In genomic region chr3:50246517-50246954, GRCh38 we compare ENCODE assay signal across 1 cellular context.
TF ChIP-seq lines count a peak whose summit lies in the region.

No MANE protein-coding gene starts in this region.

TF ChIP-seq in K562, 482 proteins besides CTCF, POLR2A, EP300 and RAD21 (continues in another document):
- TF ChIP-seq, protein P1, sequence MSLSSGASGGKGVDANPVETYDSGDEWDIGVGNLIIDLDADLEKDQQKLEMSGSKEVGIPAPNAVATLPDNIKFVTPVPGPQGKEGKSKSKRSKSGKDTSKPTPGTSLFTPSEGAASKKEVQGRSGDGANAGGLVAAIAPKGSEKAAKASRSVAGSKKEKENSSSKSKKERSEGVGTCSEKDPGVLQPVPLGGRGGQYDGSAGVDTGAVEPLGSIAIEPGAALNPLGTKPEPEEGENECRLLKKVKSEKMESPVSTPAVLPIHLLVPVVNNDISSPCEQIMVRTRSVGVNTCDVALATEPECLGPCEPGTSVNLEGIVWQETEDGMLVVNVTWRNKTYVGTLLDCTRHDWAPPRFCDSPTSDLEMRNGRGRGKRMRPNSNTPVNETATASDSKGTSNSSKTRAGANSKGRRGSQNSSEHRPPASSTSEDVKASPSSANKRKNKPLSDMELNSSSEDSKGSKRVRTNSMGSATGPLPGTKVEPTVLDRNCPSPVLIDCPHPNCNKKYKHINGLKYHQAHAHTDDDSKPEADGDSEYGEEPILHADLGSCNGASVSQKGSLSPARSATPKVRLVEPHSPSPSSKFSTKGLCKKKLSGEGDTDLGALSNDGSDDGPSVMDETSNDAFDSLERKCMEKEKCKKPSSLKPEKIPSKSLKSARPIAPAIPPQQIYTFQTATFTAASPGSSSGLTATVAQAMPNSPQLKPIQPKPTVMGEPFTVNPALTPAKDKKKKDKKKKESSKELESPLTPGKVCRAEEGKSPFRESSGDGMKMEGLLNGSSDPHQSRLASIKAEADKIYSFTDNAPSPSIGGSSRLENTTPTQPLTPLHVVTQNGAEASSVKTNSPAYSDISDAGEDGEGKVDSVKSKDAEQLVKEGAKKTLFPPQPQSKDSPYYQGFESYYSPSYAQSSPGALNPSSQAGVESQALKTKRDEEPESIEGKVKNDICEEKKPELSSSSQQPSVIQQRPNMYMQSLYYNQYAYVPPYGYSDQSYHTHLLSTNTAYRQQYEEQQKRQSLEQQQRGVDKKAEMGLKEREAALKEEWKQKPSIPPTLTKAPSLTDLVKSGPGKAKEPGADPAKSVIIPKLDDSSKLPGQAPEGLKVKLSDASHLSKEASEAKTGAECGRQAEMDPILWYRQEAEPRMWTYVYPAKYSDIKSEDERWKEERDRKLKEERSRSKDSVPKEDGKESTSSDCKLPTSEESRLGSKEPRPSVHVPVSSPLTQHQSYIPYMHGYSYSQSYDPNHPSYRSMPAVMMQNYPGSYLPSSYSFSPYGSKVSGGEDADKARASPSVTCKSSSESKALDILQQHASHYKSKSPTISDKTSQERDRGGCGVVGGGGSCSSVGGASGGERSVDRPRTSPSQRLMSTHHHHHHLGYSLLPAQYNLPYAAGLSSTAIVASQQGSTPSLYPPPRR (CRISPR knock-in tag; IDR thresholded peaks at IDR 0.05; ENCODE audit: borderline replicate concordance): no peak
- no peak for TF ChIP-seq ZNF57 (CRISPR knock-in tag; IDR thresholded peaks at IDR 0.05)
- TF ChIP-seq, protein P2, sequence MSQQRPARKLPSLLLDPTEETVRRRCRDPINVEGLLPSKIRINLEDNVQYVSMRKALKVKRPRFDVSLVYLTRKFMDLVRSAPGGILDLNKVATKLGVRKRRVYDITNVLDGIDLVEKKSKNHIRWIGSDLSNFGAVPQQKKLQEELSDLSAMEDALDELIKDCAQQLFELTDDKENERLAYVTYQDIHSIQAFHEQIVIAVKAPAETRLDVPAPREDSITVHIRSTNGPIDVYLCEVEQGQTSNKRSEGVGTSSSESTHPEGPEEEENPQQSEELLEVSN (IDR thresholded peaks at IDR 0.05; ENCODE audit: borderline replicate concordance in 1 of 2, extremely low read depth in 1 of 2, insufficient read depth in 1 of 2, insufficient read length in 1 of 2, low read depth in 1 of 2, low read length in 1 of 2, poor library complexity in 1 of 2, severe bottlenecking in 1 of 2): no peak
- TF ChIP-seq U2AF2 (optimal IDR thresholded peaks at IDR 0.05; ENCODE audit: low read depth, low read length): no peak
- TF ChIP-seq, protein P3, sequence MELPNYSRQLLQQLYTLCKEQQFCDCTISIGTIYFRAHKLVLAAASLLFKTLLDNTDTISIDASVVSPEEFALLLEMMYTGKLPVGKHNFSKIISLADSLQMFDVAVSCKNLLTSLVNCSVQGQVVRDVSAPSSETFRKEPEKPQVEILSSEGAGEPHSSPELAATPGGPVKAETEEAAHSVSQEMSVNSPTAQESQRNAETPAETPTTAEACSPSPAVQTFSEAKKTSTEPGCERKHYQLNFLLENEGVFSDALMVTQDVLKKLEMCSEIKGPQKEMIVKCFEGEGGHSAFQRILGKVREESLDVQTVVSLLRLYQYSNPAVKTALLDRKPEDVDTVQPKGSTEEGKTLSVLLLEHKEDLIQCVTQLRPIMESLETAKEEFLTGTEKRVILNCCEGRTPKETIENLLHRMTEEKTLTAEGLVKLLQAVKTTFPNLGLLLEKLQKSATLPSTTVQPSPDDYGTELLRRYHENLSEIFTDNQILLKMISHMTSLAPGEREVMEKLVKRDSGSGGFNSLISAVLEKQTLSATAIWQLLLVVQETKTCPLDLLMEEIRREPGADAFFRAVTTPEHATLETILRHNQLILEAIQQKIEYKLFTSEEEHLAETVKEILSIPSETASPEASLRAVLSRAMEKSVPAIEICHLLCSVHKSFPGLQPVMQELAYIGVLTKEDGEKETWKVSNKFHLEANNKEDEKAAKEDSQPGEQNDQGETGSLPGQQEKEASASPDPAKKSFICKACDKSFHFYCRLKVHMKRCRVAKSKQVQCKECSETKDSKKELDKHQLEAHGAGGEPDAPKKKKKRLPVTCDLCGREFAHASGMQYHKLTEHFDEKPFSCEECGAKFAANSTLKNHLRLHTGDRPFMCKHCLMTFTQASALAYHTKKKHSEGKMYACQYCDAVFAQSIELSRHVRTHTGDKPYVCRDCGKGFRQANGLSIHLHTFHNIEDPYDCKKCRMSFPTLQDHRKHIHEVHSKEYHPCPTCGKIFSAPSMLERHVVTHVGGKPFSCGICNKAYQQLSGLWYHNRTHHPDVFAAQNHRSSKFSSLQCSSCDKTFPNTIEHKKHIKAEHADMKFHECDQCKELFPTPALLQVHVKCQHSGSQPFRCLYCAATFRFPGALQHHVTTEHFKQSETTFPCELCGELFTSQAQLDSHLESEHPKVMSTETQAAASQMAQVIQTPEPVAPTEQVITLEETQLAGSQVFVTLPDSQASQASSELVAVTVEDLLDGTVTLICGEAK (IDR thresholded peaks at IDR 0.05): peak; percentile 73
- TF ChIP-seq, protein P3 (CRISPR knock-in tag; IDR thresholded peaks at IDR 0.05): no peak
- TF ChIP-seq, protein P4, sequence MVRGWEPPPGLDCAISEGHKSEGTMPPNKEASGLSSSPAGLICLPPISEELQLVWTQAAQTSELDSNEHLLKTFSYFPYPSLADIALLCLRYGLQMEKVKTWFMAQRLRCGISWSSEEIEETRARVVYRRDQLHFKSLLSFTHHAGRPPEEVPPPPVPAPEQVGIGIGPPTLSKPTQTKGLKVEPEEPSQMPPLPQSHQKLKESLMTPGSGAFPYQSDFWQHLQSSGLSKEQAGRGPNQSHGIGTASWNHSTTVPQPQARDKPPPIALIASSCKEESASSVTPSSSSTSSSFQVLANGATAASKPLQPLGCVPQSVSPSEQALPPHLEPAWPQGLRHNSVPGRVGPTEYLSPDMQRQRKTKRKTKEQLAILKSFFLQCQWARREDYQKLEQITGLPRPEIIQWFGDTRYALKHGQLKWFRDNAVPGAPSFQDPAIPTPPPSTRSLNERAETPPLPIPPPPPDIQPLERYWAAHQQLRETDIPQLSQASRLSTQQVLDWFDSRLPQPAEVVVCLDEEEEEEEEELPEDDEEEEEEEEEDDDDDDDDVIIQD (CRISPR knock-in tag; IDR thresholded peaks at IDR 0.05): no peak
- TF ChIP-seq NFYB (IDR thresholded peaks at IDR 0.05; ENCODE audit: extremely low read depth, insufficient read length): no peak
- no peak for TF ChIP-seq NFIC (IDR thresholded peaks at IDR 0.05)
- TF ChIP-seq ZBTB2 (IDR thresholded peaks at IDR 0.05): no peak
- no peak for TF ChIP-seq EWSR1 (IDR thresholded peaks at IDR 0.05; ENCODE audit: borderline replicate concordance, low read depth, partially characterized antibody)
- no peak for TF ChIP-seq GTF2B (IDR thresholded peaks at IDR 0.05; ENCODE audit: extremely low read depth, insufficient read length)
- no peak for TF ChIP-seq THAP12 (CRISPR knock-in tag; IDR thresholded peaks at IDR 0.05)
- TF ChIP-seq NCOA4 (IDR thresholded peaks at IDR 0.05; ENCODE audit: partially characterized antibody): no peak
- no peak for TF ChIP-seq FUS (optimal IDR thresholded peaks at IDR 0.05; ENCODE audit: low read depth, low read length)
- TF ChIP-seq PREB (CRISPR knock-in tag; IDR thresholded peaks at IDR 0.05): no peak
- no peak for TF ChIP-seq CBX3 (IDR thresholded peaks at IDR 0.05; ENCODE audit: borderline replicate concordance in 1 of 2, low read length in 2 of 2)
- no peak for TF ChIP-seq HDGF (IDR thresholded peaks at IDR 0.05)
- no peak for TF ChIP-seq GTF2E2 (tag; IDR thresholded peaks at IDR 0.05)
- TF ChIP-seq, protein P5, sequence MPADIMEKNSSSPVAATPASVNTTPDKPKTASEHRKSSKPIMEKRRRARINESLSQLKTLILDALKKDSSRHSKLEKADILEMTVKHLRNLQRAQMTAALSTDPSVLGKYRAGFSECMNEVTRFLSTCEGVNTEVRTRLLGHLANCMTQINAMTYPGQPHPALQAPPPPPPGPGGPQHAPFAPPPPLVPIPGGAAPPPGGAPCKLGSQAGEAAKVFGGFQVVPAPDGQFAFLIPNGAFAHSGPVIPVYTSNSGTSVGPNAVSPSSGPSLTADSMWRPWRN (IDR thresholded peaks at IDR 0.05; ENCODE audit: low read depth): no peak
- TF ChIP-seq FIP1L1 (IDR thresholded peaks at IDR 0.05; ENCODE audit: low read depth, low read length, poor library complexity, severe bottlenecking): peak; percentile 3
- TF ChIP-seq CBX2 (IDR thresholded peaks at IDR 0.05; ENCODE audit: insufficient read depth, low read length, poor library complexity, severe bottlenecking): no peak
- peak; percentile 33; the same call in 1 of the 2 replicates for TF ChIP-seq ZFX (CRISPR knock-in tag; IDR thresholded peaks at IDR 0.05)
- TF ChIP-seq KDM4B (IDR thresholded peaks at IDR 0.05; ENCODE audit: borderline replicate concordance in 2 of 2, low read depth in 1 of 2): 0 out of 4 replicates have a peak, but pooled peaks of 1 of the 2 experiments have one; percentile 3
- no peak for TF ChIP-seq CC2D1A (IDR thresholded peaks at IDR 0.05)
- TF ChIP-seq ZNF436 (CRISPR knock-in tag; IDR thresholded peaks at IDR 0.05): no peak
- TF ChIP-seq CREB1 (IDR thresholded peaks at IDR 0.05): no peak; the same call in 1 of the 2 replicates
- TF ChIP-seq CREB1 (CRISPR knock-in tag; IDR thresholded peaks at IDR 0.05): peak; percentile 59
- TF ChIP-seq, protein P6, sequence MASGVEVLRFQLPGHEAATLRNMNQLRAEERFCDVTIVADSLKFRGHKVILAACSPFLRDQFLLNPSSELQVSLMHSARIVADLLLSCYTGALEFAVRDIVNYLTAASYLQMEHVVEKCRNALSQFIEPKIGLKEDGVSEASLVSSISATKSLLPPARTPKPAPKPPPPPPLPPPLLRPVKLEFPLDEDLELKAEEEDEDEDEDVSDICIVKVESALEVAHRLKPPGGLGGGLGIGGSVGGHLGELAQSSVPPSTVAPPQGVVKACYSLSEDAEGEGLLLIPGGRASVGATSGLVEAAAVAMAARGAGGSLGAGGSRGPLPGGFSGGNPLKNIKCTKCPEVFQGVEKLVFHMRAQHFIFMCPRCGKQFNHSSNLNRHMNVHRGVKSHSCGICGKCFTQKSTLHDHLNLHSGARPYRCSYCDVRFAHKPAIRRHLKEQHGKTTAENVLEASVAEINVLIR (CRISPR knock-in tag; IDR thresholded peaks at IDR 0.05): no peak
